Comparison of ENCODE assay signal across 1 cellular context in genomic region chr9:129835860-129836223, GRCh38.
TF ChIP-seq lines count a peak whose summit lies in the region.

No MANE protein-coding gene starts in this region.

TF ChIP-seq in SK-N-SH, 30 proteins besides CTCF, POLR2A, EP300 and RAD21 (continued from another document):
- TF ChIP-seq ZBTB33 (IDR thresholded peaks at IDR 0.05; ENCODE audit: borderline replicate concordance, low read depth) (no peak), POLR2AphosphoS5 (IDR thresholded peaks at IDR 0.05; ENCODE audit: low read depth, low read length) (no peak), TAF1 (IDR thresholded peaks at IDR 0.05; ENCODE audit: borderline replicate concordance, low read depth, low read length) (no peak), FOXM1 (IDR thresholded peaks at IDR 0.05; ENCODE audit: low read depth) (no peak), SIN3A (IDR thresholded peaks at IDR 0.05; ENCODE audit: borderline replicate concordance, low read depth, low read length) (no peak)
TF ChIP-seq in SK-N-SH: peak in this region for 0.
